ENCODE assay signal across 3 cellular contexts in the genomic region with DNA sequence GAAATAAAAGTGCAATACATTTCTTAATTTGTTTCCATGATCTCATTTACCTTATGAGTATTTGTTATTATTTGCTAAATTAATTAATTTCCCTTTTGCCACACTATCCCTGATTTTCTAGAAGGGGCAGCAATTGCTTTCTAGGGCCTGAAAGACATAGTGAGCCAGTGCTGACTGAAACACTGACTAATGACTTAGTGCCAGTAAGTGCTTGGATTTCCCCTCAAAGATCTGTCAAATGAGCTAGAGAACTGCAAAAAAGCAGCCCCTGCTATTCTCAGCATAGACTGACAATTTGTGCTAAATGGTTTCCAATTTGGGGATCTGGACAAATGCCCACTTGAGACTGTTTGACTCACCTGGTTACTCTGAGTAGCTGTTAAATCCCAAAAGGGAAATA.
TF ChIP-seq lines count a peak whose summit lies in the region.

No MANE protein-coding gene starts in this region.

TF ChIP-seq in SK-N-SH treated with all-trans-retinoic acid at 6 μM for 48 hours, 23 proteins besides CTCF, POLR2A, EP300 and RAD21 (continued from another document):
- no peak for TF ChIP-seq GLIS3 (CRISPR knock-in tag; IDR thresholded peaks at IDR 0.05)
- no peak for TF ChIP-seq PPARA (CRISPR knock-in tag; IDR thresholded peaks at IDR 0.05; ENCODE audit: borderline replicate concordance)
- TF ChIP-seq TOX (CRISPR knock-in tag; IDR thresholded peaks at IDR 0.05; ENCODE audit: borderline replicate concordance), result 0 out of 2 replicates have a peak, but pooled peaks have one; percentile 4
- TF ChIP-seq SNAI2 (CRISPR knock-in tag; IDR thresholded peaks at IDR 0.05), result no peak

TF ChIP-seq in SK-N-SH, 30 proteins besides CTCF, POLR2A, EP300 and RAD21 (continued from another document):
- TF ChIP-seq TCF12 (IDR thresholded peaks at IDR 0.05), result no peak
- no peak for TF ChIP-seq SIN3A (IDR thresholded peaks at IDR 0.05; ENCODE audit: borderline replicate concordance, low read depth, low read length)
- no peak for TF ChIP-seq RXRA (IDR thresholded peaks at IDR 0.05; ENCODE audit: borderline replicate concordance, low read depth)
- TF ChIP-seq NRF1 (IDR thresholded peaks at IDR 0.05; ENCODE audit: low read depth, low read length), result no peak
- no peak for TF ChIP-seq RCOR1 (IDR thresholded peaks at IDR 0.05; ENCODE audit: low read length)
- TF ChIP-seq PBX3 (IDR thresholded peaks at IDR 0.05), result no peak
- TF ChIP-seq TEAD4 (IDR thresholded peaks at IDR 0.05; ENCODE audit: borderline replicate concordance, insufficient read depth), result no peak
- TF ChIP-seq RFX5 (IDR thresholded peaks at IDR 0.05; ENCODE audit: low read length), result no peak
- no peak for TF ChIP-seq FOXM1 (IDR thresholded peaks at IDR 0.05; ENCODE audit: low read depth)
- no peak for TF ChIP-seq YY1 (IDR thresholded peaks at IDR 0.05; ENCODE audit: low read depth)
- no peak for TF ChIP-seq ZBTB33 (IDR thresholded peaks at IDR 0.05; ENCODE audit: borderline replicate concordance, low read depth)
TF ChIP-seq in SK-N-SH: peak in this region for 0.

TF ChIP-seq in GM23338, 12 proteins besides CTCF, POLR2A, EP300 and RAD21 (continued from another document):
- TF ChIP-seq EZH2phosphoT487 (IDR thresholded peaks at IDR 0.05; ENCODE audit: unreplicated experiment) (no peak), JUNB (IDR thresholded peaks at IDR 0.05; ENCODE audit: unreplicated experiment) (no peak), STAT1 (IDR thresholded peaks at IDR 0.05; ENCODE audit: unreplicated experiment) (no peak), EZH2 (IDR thresholded peaks at IDR 0.05; ENCODE audit: low read depth, unreplicated experiment) (no peak), POLR2AphosphoS5 (IDR thresholded peaks at IDR 0.05; ENCODE audit: low read depth) (no peak)
- TF ChIP-seq, protein P1, sequence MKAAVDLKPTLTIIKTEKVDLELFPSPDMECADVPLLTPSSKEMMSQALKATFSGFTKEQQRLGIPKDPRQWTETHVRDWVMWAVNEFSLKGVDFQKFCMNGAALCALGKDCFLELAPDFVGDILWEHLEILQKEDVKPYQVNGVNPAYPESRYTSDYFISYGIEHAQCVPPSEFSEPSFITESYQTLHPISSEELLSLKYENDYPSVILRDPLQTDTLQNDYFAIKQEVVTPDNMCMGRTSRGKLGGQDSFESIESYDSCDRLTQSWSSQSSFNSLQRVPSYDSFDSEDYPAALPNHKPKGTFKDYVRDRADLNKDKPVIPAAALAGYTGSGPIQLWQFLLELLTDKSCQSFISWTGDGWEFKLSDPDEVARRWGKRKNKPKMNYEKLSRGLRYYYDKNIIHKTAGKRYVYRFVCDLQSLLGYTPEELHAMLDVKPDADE (IDR thresholded peaks at IDR 0.05), result no peak
TF ChIP-seq in GM23338: peak in this region for 0.
